16 cellular contexts compared by ENCODE assay signal in genomic region chr4:173139561-173139960, GRCh38. TPM values are rescaled to one million over a fixed set of nuclear protein-coding genes. Genes with fewer than 3 reads are reported as not detected.
A peak's percentile ranks its signal among the peaks of the same experiment; 100 is the strongest.
DNase-seq lines count a peak whose midpoint lies in the region; ATAC-seq and TF ChIP-seq lines count a peak whose summit lies in the region.
"Had no signal": no experiment of that assay in that cellular context is flagged by ENCODE, and none has a peak within 500 bp of the region (broad histone marks: within the 10 kb centered on the region; RNA-seq: fewer than 3 reads in every experiment).

No MANE protein-coding gene starts in this region.

- no peaks in the 10 kb centered on the region for H3K9me2 ChIP-seq in PC-3 (replicated peaks; ENCODE audit: low read length)

- H3K27me3 ChIP-seq in PC-3 (ENCODE audit: low read length), result no peaks in the 10 kb centered on the region
- H3K27me3 ChIP-seq in CD4-positive, alpha-beta memory T cell (ENCODE audit: insufficient read depth, low read length), result no peaks in the 10 kb centered on the region
- H3K27me3 ChIP-seq: BE2C had no signal

- CTCF ChIA-PET in PC-3 (lab: Charles Lee), result no interaction called here
- CTCF ChIA-PET in CD4-positive, alpha-beta memory T cell (lab: Charles Lee; ENCODE audit: partially characterized antibody), result no interaction called here

- H2AFZ ChIP-seq in PC-3 (ENCODE audit: low read length), result no peak overlapping the region
- H2AFZ ChIP-seq: GM23248 had no signal

- H3K4me3 Mint-ChIP-seq in CD4-positive, alpha-beta memory T cell, result no peak overlapping the region
- H3K4me3 Mint-ChIP-seq: CD8-positive, alpha-beta T cell had no signal

- no peaks in the 10 kb centered on the region for H3K9me3 ChIP-seq in PC-3 (ENCODE audit: low read length)
- H3K9me3 ChIP-seq in CD4-positive, alpha-beta memory T cell (ENCODE audit: control insufficient read depth in 1 of 2, low read length in 2 of 2), result no peaks in the 10 kb centered on the region
- H3K9me3 ChIP-seq: BE2C, Caco-2 had no signal

- no peak overlapping the region for H3K27ac ChIP-seq in PC-3 (ENCODE audit: low read length)
- H3K27ac ChIP-seq in CD4-positive, alpha-beta memory T cell (ENCODE audit: low read depth, low read length), result no peak overlapping the region
- H3K27ac ChIP-seq: C4-2B, GM23248 had no signal

- intact Hi-C loops in PC-3 (cut with micrococcal nuclease), result no loop called here
- intact Hi-C loops in CD4-positive, alpha-beta memory T cell (cut with micrococcal nuclease), result no loop called here

- no peaks in the 10 kb centered on the region for H3K4me1 Mint-ChIP-seq in CD4-positive, alpha-beta memory T cell

- no peak overlapping the region for H3K27ac Mint-ChIP-seq in CD4-positive, alpha-beta memory T cell
- H3K27ac Mint-ChIP-seq: CD8-positive, alpha-beta T cell had no signal

- ATAC-seq in PC-3, result no peak
- ATAC-seq: CD8-positive, alpha-beta T cell; HepG2 had no signal

- no peak overlapping the region for H3K9ac ChIP-seq in PC-3 (ENCODE audit: low read length)
- H3K9ac ChIP-seq: GM23248 had no signal

- no peak overlapping the region for H3K4me2 ChIP-seq in PC-3 (ENCODE audit: low read length)

- H4K20me1 ChIP-seq in PC-3 (ENCODE audit: low read length), result no peaks in the 10 kb centered on the region

- no peaks in the 10 kb centered on the region for H3K36me3 Mint-ChIP-seq in CD4-positive, alpha-beta memory T cell
- H3K36me3 Mint-ChIP-seq: CD8-positive, alpha-beta T cell had no signal

- no peak overlapping the region for H3K4me3 ChIP-seq in PC-3 (ENCODE audit: low read length)
- H3K4me3 ChIP-seq in CD4-positive, alpha-beta memory T cell (ENCODE audit: low read length in 2 of 2), result no peak overlapping the region
- H3K4me3 ChIP-seq: GM23248 had no signal

- H3F3A ChIP-seq in PC-3 (ENCODE audit: low read length, unreplicated experiment), result no peaks in the 10 kb centered on the region

- peaks cover 3 to 6% of the 10 kb centered on the region in 2 donors for H3K27me3 Mint-ChIP-seq in CD4-positive, alpha-beta memory T cell

- in situ Hi-C loops in SK-MEL-5 (cut with HindIII; ENCODE audit: low pct_unique_long_range_greater_than_20kb, low sequenced_read_pairs), result no loop called here

- no TSS peak for BruUV-seq in PC-3 (replicated peaks; lab: Mats Ljungman, UMichigan)

- no peak for TF ChIP-seq CTCF in PC-3 (conservative IDR thresholded peaks at IDR 0.05; ENCODE audit: low read depth, low read length)

- no peaks in the 10 kb centered on the region for H3K4me1 ChIP-seq in PC-3 (ENCODE audit: insufficient read depth, low read length)
- H3K4me1 ChIP-seq in CD4-positive, alpha-beta memory T cell (ENCODE audit: insufficient read depth, low read length), result no peaks in the 10 kb centered on the region
- H3K4me1 ChIP-seq: BE2C, Caco-2 had no signal

- no peaks in the 10 kb centered on the region for H3K9me3 Mint-ChIP-seq in CD4-positive, alpha-beta memory T cell
- H3K9me3 Mint-ChIP-seq: CD8-positive, alpha-beta T cell had no signal

- POLR2A ChIA-PET in PC-3 (lab: Charles Lee; ENCODE audit: unreplicated experiment), result no interaction called here
- POLR2A ChIA-PET in CD4-positive, alpha-beta memory T cell (lab: Charles Lee; ENCODE audit: partially characterized antibody), result no interaction called here

- H3K36me3 ChIP-seq in PC-3 (ENCODE audit: low read depth, low read length), result no peaks in the 10 kb centered on the region
- no peaks in the 10 kb centered on the region for H3K36me3 ChIP-seq in CD4-positive, alpha-beta memory T cell (ENCODE audit: insufficient read depth, low read length)
- H3K36me3 ChIP-seq: BE2C had no signal

- no peaks in the 10 kb centered on the region for H3K79me2 ChIP-seq in PC-3 (ENCODE audit: low read length)

- DNase-seq in SK-MEL-5 (ENCODE audit: low read depth, low spot score) (peak; percentile 44), globus pallidus (ENCODE audit: low spot score) (peak; percentile 85), midbrain (lab: John Stamatoyannopoulos, UW) (peak; percentile 49), retina (peak; percentile 33), PC-3 (no peak)
- no peak for DNase-seq in stimulated activated CD4-positive, alpha-beta T cell treated with anti-CD3 and anti-CD28 coated beads, Interleukin-2, amount 100 ng/mL, for 24 hours
- no peak for DNase-seq in CD4-positive, alpha-beta memory T cell
- DNase-seq: BE2C; Caco-2; CD8-positive, alpha-beta T cell; DMS53; GF-D8; GM23248; H7 had no signal

RNA-seq across cellular contexts. Expression of gene GALNT7, which starts 29.1 kb away (rescaled TPM):
- 22.1 and 23.7 TPM in 2 replicates for total RNA-seq in SK-MEL-5 (2014; rRNA removed; shearing (Covaris generic))
- 18.8 and 27.0 TPM in 2 replicates for polyA plus RNA-seq in SK-MEL-5 (2015; cell fraction: cytosol; rRNA removed)
- polyA plus RNA-seq in SK-MEL-5 (2015; cell fraction: nucleus; rRNA removed), result 46.4 and 54.0 TPM in 2 replicates
- 13.8 and 16.3 TPM in 2 replicates for total RNA-seq in PC-3 (2014; rRNA removed)
- 10 to 100 TPM; 24.1 to 26.3 TPM for total RNA-seq in CD4-positive, alpha-beta memory T cell
- 10 to 100 TPM; 12.6 to 20.4 TPM for polyA plus RNA-seq in CD4-positive, alpha-beta memory T cell

Comparison
In these comparisons a context has a peak if more than half of its experiments do, and no peak if none do; other contexts are left out.
1. DNase-seq: peak in SK-MEL-5 (single experiment), globus pallidus (single experiment), midbrain (single experiment) and retina (single experiment); none in PC-3 (single experiment), stimulated activated CD4-positive, alpha-beta T cell treated with anti-CD3 and anti-CD28 coated beads, Interleukin-2, amount 100 ng/mL, for 24 hours (0 of 2) and CD4-positive, alpha-beta memory T cell (0 of 5).